In the genomic region with DNA sequence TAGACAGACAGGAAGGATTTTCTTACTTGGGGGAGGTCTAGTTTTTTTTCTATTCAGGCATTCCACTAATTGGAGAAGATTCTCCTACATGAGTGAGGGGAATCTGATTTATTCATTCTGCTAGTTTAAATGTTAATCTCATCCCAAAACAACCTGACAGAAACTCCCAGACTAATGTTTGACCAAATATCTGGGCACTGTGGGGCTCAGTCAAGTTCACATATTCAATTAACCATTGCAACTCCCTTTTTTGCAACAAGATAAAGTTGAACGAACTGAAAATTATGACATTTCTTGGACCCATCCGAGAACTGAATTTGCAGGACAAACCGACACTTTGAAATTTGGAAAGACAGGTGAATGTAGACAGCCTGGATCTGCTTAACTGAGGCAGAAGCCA, we compare ENCODE assay signal across 26 cellular contexts.
"Had no signal": no experiment of that assay in that cellular context is flagged by ENCODE, and none has a peak within 500 bp of the region (broad histone marks: within the 10 kb centered on the region; RNA-seq: fewer than 3 reads in every experiment).

No MANE protein-coding gene starts in this region.

- ATAC-seq: heart right ventricle; left ventricle myocardium superior; lower lobe of right lung; natural killer cell; sciatic nerve; stimulated activated naive CD8-positive, alpha-beta T cell treated with anti-CD3 and anti-CD28 coated beads, Interleukin-15, amount 100 ng/mL, for 72 hours; upper lobe of right lung had no signal

- H3K4me1 Mint-ChIP-seq: natural killer cell; stimulated activated naive CD8-positive, alpha-beta T cell treated with anti-CD3 and anti-CD28 coated beads, Interleukin-15, amount 100 ng/mL, for 72 hours had no signal

- H3K27ac ChIP-seq: colonic mucosa, esophagus squamous epithelium, heart right ventricle, lower lobe of right lung, prostate gland, right atrium auricular region, suprapubic skin, transverse colon, upper lobe of right lung, uterus had no signal

- H3K9me3 Mint-ChIP-seq: stimulated activated naive CD8-positive, alpha-beta T cell treated with anti-CD3 and anti-CD28 coated beads, Interleukin-15, amount 100 ng/mL, for 72 hours had no signal

- H3K9me3 ChIP-seq: colonic mucosa, lower lobe of right lung, prostate gland, right atrium auricular region, suprapubic skin, transverse colon, upper lobe of right lung, uterus had no signal

- H3K27me3 Mint-ChIP-seq: dendritic cell treated with granulocyte-macrophage colony-stimulating factor and Interleukin-4, amounts not matched to agents 40 ng/mL and 50 ng/mL, for 4 days; stimulated activated naive CD8-positive, alpha-beta T cell treated with anti-CD3 and anti-CD28 coated beads, Interleukin-15, amount 100 ng/mL, for 72 hours had no signal

- H3K27me3 ChIP-seq: colonic mucosa, esophagus squamous epithelium, right atrium auricular region, transverse colon, upper lobe of right lung, uterus had no signal

- H3K4me1 ChIP-seq: colonic mucosa, esophagus squamous epithelium, heart right ventricle, lower lobe of right lung, prostate gland, right atrium auricular region, suprapubic skin, transverse colon, upper lobe of right lung, uterus had no signal

- H3K27ac Mint-ChIP-seq: dendritic cell treated with granulocyte-macrophage colony-stimulating factor and Interleukin-4, amounts not matched to agents 40 ng/mL and 50 ng/mL, for 4 days; natural killer cell; stimulated activated naive CD8-positive, alpha-beta T cell treated with anti-CD3 and anti-CD28 coated beads, Interleukin-15, amount 100 ng/mL, for 72 hours had no signal

- H3K36me3 ChIP-seq: colonic mucosa, esophagus squamous epithelium, heart right ventricle, lower lobe of right lung, prostate gland, right atrium auricular region, suprapubic skin, transverse colon, upper lobe of right lung, uterus had no signal

- DNase-seq: colonic mucosa; effector memory CD4-positive, alpha-beta T cell; erythroblast; esophagus squamous epithelium; foreskin melanocyte; glutamatergic neuron; heart right ventricle; hippocampal formation; left ventricle myocardium superior; lower lobe of right lung; natural killer cell; stimulated activated CD4-positive, alpha-beta T cell treated with anti-CD3 and anti-CD28 coated beads, Interleukin-12 subunit alpha, Interleukin-12 subunit beta, amount 100 ng/mL, for 4 hours; stimulated activated CD4-positive, alpha-beta T cell treated with anti-CD3 and anti-CD28 coated beads, Interleukin-1b, Interleukin-23, amount 100 ng/mL, for 48 hours; stimulated activated CD4-positive, alpha-beta T cell treated with anti-CD3 and anti-CD28 coated beads, Interleukin-4, amount 100 ng/mL, for 1 hour; stimulated activated CD8-positive, alpha-beta memory T cell treated with anti-CD3 and anti-CD28 coated beads, Interleukin-4, amount 100 ng/mL, for 48 hours; stimulated activated naive CD4-positive, alpha-beta T cell; stimulated activated naive CD8-positive, alpha-beta T cell treated with anti-CD3 and anti-CD28 coated beads, Interleukin-15, amount 100 ng/mL, for 72 hours; transverse colon; upper lobe of right lung; uterus had no signal

- H3K4me2 ChIP-seq: smooth muscle cell had no signal

- H3K4me3 Mint-ChIP-seq: dendritic cell treated with granulocyte-macrophage colony-stimulating factor and Interleukin-4, amounts not matched to agents 40 ng/mL and 50 ng/mL, for 4 days; natural killer cell; stimulated activated naive CD8-positive, alpha-beta T cell treated with anti-CD3 and anti-CD28 coated beads, Interleukin-15, amount 100 ng/mL, for 72 hours had no signal

- H3K36me3 Mint-ChIP-seq: natural killer cell had no signal

- H3K4me3 ChIP-seq: colonic mucosa, esophagus squamous epithelium, heart right ventricle, lower lobe of right lung, prostate gland, right atrium auricular region, smooth muscle cell, suprapubic skin, transverse colon, upper lobe of right lung, uterus had no signal
